In genomic region chr13:114118086-114118762, GRCh38 we compare ENCODE assay signal across 1 cellular context.
TF ChIP-seq lines count a peak whose summit lies in the region.

No MANE protein-coding gene starts in this region.

TF ChIP-seq in liver, 16 proteins besides CTCF, POLR2A, EP300 and RAD21 (continued from another document):
- TF ChIP-seq REST (IDR thresholded peaks at IDR 0.05) (no peak), NR2F2 (IDR thresholded peaks at IDR 0.05) (no peak), EGR1 (IDR thresholded peaks at IDR 0.05; ENCODE audit: low read depth in 2 of 2) (no peak), HNF4A (conservative IDR thresholded peaks at IDR 0.05) (no peak), ATF3 (IDR thresholded peaks at IDR 0.05) (no peak), ZBTB33 (IDR thresholded peaks at IDR 0.05) (no peak), GABPA (IDR thresholded peaks at IDR 0.05 in 1 of 2, conservative IDR thresholded peaks at IDR 0.05 in 1 of 2) (no peak), SP1 (IDR thresholded peaks at IDR 0.05) (no peak), RXRA (IDR thresholded peaks at IDR 0.05) (no peak)
TF ChIP-seq in liver: peak in this region for 0.
